1 cellular context compared by ENCODE assay signal in genomic region chr7:118183586-118184391, GRCh38.
TF ChIP-seq lines count a peak whose summit lies in the region.

Gene LSM8, plus strand, starts transcription at chr7:118184164. Its CDS starts 60 bp downstream, at chr7:118184224.

TF ChIP-seq in HEK293, 187 proteins besides CTCF, POLR2A, EP300 and RAD21 (continued from another document):
- peak; percentile 91 for TF ChIP-seq REST (tag by site-specific recombination; IDR thresholded peaks at IDR 0.05)
- TF ChIP-seq ZXDB (tag by site-specific recombination; IDR thresholded peaks at IDR 0.05), result peak; percentile 79
- TF ChIP-seq ZNF341 (tag by site-specific recombination; IDR thresholded peaks at IDR 0.05; ENCODE audit: low read depth), result 0 out of 2 replicates have a peak, but pooled peaks have one; percentile 43
